In the genomic region with DNA sequence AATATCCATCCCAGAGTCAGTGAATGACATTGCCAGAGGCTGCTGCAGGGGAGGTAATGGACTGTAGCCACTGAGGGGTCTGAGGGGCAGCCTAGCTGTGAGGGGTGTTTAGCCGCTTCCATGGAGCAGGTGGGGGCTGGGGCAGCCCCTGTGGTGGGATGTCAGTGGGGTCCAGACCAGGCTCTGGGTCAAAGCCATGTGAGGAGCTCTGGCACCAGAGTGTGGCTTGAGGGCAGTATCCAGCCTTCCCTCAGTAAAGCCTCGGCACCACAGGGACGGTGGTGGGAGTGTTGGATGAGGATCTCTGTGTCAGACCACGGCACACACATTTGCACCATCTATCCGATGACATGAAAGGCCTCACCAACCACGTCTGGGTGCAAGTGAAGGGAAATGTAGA, we compare ENCODE assay signal across 16 cellular contexts.
DNase-seq lines count a peak whose midpoint lies in the region; TF ChIP-seq lines count a peak whose summit lies in the region.
"Had no signal": no experiment of that assay in that cellular context is flagged by ENCODE, and none has a peak within 500 bp of the region (broad histone marks: within the 10 kb centered on the region; RNA-seq: fewer than 3 reads in every experiment).

No MANE protein-coding gene starts in this region.

- intact Hi-C loops in A673 (cut with micrococcal nuclease; ENCODE audit: unreplicated experiment) = no loop called here

- CTCF ChIA-PET in A673 (lab: Charles Lee) = no interaction called here

- H3K4me1 ChIP-seq in endodermal cell (ENCODE audit: control insufficient read depth, insufficient read depth, low read length) = no peaks in the 10 kb centered on the region
- H3K4me1 ChIP-seq in A673 (ENCODE audit: insufficient read depth, low read length, poor library complexity, severe bottlenecking) = no peaks in the 10 kb centered on the region
- H3K4me1 ChIP-seq: A549 had no signal

- H3K4me1 Mint-ChIP-seq in endodermal cell = peaks cover 7% of the 10 kb centered on the region

- WGBS in endodermal cell (ENCODE audit: insufficient coverage in 1 of 2, insufficient read length in 1 of 2), 2 experiments = 90 to 92% methylated on average over 4 to 6 of the region's 6 CpGs

- H3K27ac ChIP-seq in endodermal cell (ENCODE audit: low read depth, low read length) (no peak overlapping the region), A673 (ENCODE audit: low read depth, low read length, poor library complexity, severe bottlenecking) (no peak overlapping the region)
- H3K27ac ChIP-seq: 22Rv1, A549, BLaER1, HL-60 had no signal

- H3K4me3 ChIP-seq in endodermal cell (ENCODE audit: low read length) (no peak overlapping the region), A673 (ENCODE audit: low read depth, low read length, poor library complexity, severe bottlenecking) (no peak overlapping the region)
- H3K4me3 ChIP-seq: A549, BLaER1 had no signal

- BruUV-seq in A673 (replicated peaks; lab: Mats Ljungman, UMichigan) = no TSS peak

- H3K9me3 Mint-ChIP-seq in endodermal cell = no peaks in the 10 kb centered on the region
- H3K9me3 Mint-ChIP-seq: CD8-positive, alpha-beta T cell had no signal

- H3K36me3 ChIP-seq in endodermal cell (ENCODE audit: control insufficient read depth, insufficient read depth, low read length) (no peaks in the 10 kb centered on the region), A673 (ENCODE audit: insufficient read depth, low read length, poor library complexity, severe bottlenecking) (no peaks in the 10 kb centered on the region)
- H3K36me3 ChIP-seq: BLaER1 had no signal

- H3K27me3 ChIP-seq in endodermal cell (ENCODE audit: control insufficient read depth, insufficient read depth, low read length, poor library complexity, severe bottlenecking) (peaks cover 33% of the 10 kb centered on the region), A673 (replicated peaks; ENCODE audit: insufficient read depth, low read depth, low read length, poor library complexity) (peaks cover 5% of the 10 kb centered on the region)
- H3K27me3 ChIP-seq: BLaER1 had no signal

- H3K9ac ChIP-seq in endodermal cell (ENCODE audit: extremely low read depth, low read length, poor library complexity, severe bottlenecking) = no peak overlapping the region
- H3K9ac ChIP-seq: BLaER1 had no signal

- POLR2A ChIA-PET in A673 (lab: Charles Lee; ENCODE audit: low non-redundant PET) = no interaction called here

- no peaks in the 10 kb centered on the region for H3K36me3 Mint-ChIP-seq in endodermal cell (ENCODE audit: low read depth)
- H3K36me3 Mint-ChIP-seq: CD8-positive, alpha-beta T cell had no signal

- TF ChIP-seq CTCF in endodermal cell (conservative IDR thresholded peaks at IDR 0.05) = no peak
- TF ChIP-seq CTCF in A673 (conservative IDR thresholded peaks at IDR 0.05; ENCODE audit: low read depth, low read length) = no peak

- peaks cover 30% of the 10 kb centered on the region for H3K27me3 Mint-ChIP-seq in endodermal cell (ENCODE audit: insufficient read depth)

- H3K9me3 ChIP-seq in endodermal cell (ENCODE audit: control insufficient read depth, low read length) (no peaks in the 10 kb centered on the region), A673 (ENCODE audit: low read depth, low read length, poor library complexity, severe bottlenecking) (no peaks in the 10 kb centered on the region)
- H3K9me3 ChIP-seq: A549, BLaER1 had no signal

- no peak overlapping the region for H3K27ac Mint-ChIP-seq in endodermal cell
- H3K27ac Mint-ChIP-seq: CD8-positive, alpha-beta T cell had no signal

- H3K4me3 Mint-ChIP-seq in endodermal cell = no peak overlapping the region
- H3K4me3 Mint-ChIP-seq: CD8-positive, alpha-beta T cell had no signal

- DNase-seq in activated CD8-positive, alpha-beta memory T cell treated with anti-CD3 and anti-CD28 coated beads, Interleukin-2, amount 50 U/mL, for 48 hours = peak; percentile 10
- no peak for DNase-seq in activated CD8-positive, alpha-beta memory T cell treated with anti-CD3 and anti-CD28 coated beads for 24 hours
- DNase-seq in endodermal cell = peak; percentile 40
- DNase-seq in stimulated activated CD8-positive, alpha-beta memory T cell treated with anti-CD3 and anti-CD28 coated beads, Interleukin-4, amount 100 ng/mL, for 48 hours = peak; percentile 4
- DNase-seq in A673 (ENCODE audit: low spot score) = no peak
- no peak for DNase-seq in NCI-H524 treated with DMSO at 0.1 percent for 48 hours (lab: John Stamatoyannopoulos, UW)
- DNase-seq in NCI-H446 treated with DMSO at 0.1 percent for 48 hours (lab: John Stamatoyannopoulos, UW) = no peak
- DNase-seq: Calu3, DMS79 treated with DMSO at 0.1 percent for 48 hours, GF-D8, HCEC 1CT had no signal

Comparison
In these comparisons a context has a peak if more than half of its experiments do, and no peak if none do; other contexts are left out.
1. DNase-seq: peak in activated CD8-positive, alpha-beta memory T cell treated with anti-CD3 and anti-CD28 coated beads, Interleukin-2, amount 50 U/mL, for 48 hours (single experiment), endodermal cell (single experiment) and stimulated activated CD8-positive, alpha-beta memory T cell treated with anti-CD3 and anti-CD28 coated beads, Interleukin-4, amount 100 ng/mL, for 48 hours (single experiment); none in activated CD8-positive, alpha-beta memory T cell treated with anti-CD3 and anti-CD28 coated beads for 24 hours (single experiment), A673 (single experiment), NCI-H524 treated with DMSO at 0.1 percent for 48 hours (single experiment) and NCI-H446 treated with DMSO at 0.1 percent for 48 hours (single experiment).